9 cellular contexts compared by ENCODE assay signal in the genomic region with DNA sequence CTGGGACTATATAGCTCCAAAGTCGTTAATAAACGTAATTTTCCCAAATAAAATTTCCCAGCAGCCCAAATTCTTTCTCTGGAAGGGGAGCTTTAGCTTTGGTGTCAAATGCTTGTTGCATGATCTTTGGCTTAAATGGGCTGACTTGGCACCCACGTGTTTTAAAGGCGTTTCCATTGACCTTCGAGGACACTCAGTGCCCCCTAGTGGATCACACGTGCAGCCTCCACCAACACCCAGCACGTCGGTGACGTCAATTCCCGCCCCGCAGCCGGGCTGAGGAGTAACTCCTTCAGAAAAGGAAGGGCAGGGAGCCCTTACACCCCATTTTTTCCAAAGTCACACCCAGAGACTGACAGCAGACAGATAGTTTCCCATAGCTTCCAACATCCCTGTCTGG.
DNase-seq lines count a peak whose midpoint lies in the region; ATAC-seq and TF ChIP-seq lines count a peak whose summit lies in the region.
"Had no signal": no experiment of that assay in that cellular context is flagged by ENCODE, and none has a peak within 500 bp of the region (broad histone marks: within the 10 kb centered on the region; RNA-seq: fewer than 3 reads in every experiment).

No MANE protein-coding gene starts in this region.

- peaks cover 3% of the 10 kb centered on the region for H3K27me3 Mint-ChIP-seq in nephron progenitor cell (ENCODE audit: low read depth, poor library complexity)

- H3K36me3 ChIP-seq in Peyer's patch = no peaks in the 10 kb centered on the region

- no peak overlapping the region for H3K27ac ChIP-seq in Peyer's patch
- no peak overlapping the region for H3K27ac ChIP-seq in coronary artery
- H3K27ac ChIP-seq: SK-N-MC had no signal

- H3K4me3 ChIP-seq in Peyer's patch (no peak overlapping the region), coronary artery (no peak overlapping the region)
- H3K4me3 ChIP-seq: SK-N-MC had no signal

- H3K27me3 ChIP-seq in Peyer's patch = no peaks in the 10 kb centered on the region

- H3K27ac Mint-ChIP-seq in nephron progenitor cell = no peak overlapping the region

- H3K4me1 ChIP-seq in Peyer's patch = no peaks in the 10 kb centered on the region

- H3K4me3 Mint-ChIP-seq in nephron progenitor cell = no peak overlapping the region

- TF ChIP-seq CTCF in GM12873 (IDR thresholded peaks at IDR 0.05; ENCODE audit: insufficient read depth, low read depth, low read length, missing control alignments) (peak; percentile 69), nephron progenitor cell (IDR thresholded peaks at IDR 0.05) (peak; percentile 42), Peyer's patch (IDR thresholded peaks at IDR 0.05) (no peak), coronary artery (IDR thresholded peaks at IDR 0.05) (no peak)

- no peaks in the 10 kb centered on the region for H3K4me1 Mint-ChIP-seq in nephron progenitor cell

- H3K36me3 Mint-ChIP-seq in nephron progenitor cell (ENCODE audit: low read depth) = no peaks in the 10 kb centered on the region

- H3K9me3 ChIP-seq in Peyer's patch = peaks cover 0 to 5% (median 0%) of the 10 kb centered on the region in 4 donors

- TF ChIP-seq POLR2A in Peyer's patch (IDR thresholded peaks at IDR 0.05) = no peak

- in situ Hi-C loops in SK-MEL-5 (cut with HindIII; ENCODE audit: low pct_unique_long_range_greater_than_20kb, low sequenced_read_pairs) = no loop called here

- peaks cover 19% of the 10 kb centered on the region for H3K9me3 Mint-ChIP-seq in nephron progenitor cell

- peak; percentile 51 for DNase-seq in COLO829 (ENCODE audit: low spot score)
- DNase-seq in SK-MEL-5 (ENCODE audit: low read depth, low spot score) = peak; percentile 84
- DNase-seq in nephron progenitor cell = peak; percentile 30
- no peak for DNase-seq in Peyer's patch
- DNase-seq in activated gamma-delta T cell (lab: John Stamatoyannopoulos, UW) = no peak
- no peak for DNase-seq in coronary artery (ENCODE audit: low spot score)

- peak; percentile 92 for ATAC-seq in HG03342 (IDR thresholded peaks at IDR 0.05; ENCODE audit: unreplicated experiment)

Comparison
In these comparisons a context has a peak if more than half of its experiments do, and no peak if none do; other contexts are left out.
1. DNase-seq: peak in COLO829 (single experiment), SK-MEL-5 (single experiment) and nephron progenitor cell (single experiment); none in Peyer's patch (0 of 3), activated gamma-delta T cell (single experiment) and coronary artery (single experiment).
2. CTCF ChIP-seq: peak in GM12873 (single experiment) and nephron progenitor cell (single experiment); none in Peyer's patch (0 of 6) and coronary artery (single experiment).